ENCODE assay signal across 1 cellular context in the genomic region with DNA sequence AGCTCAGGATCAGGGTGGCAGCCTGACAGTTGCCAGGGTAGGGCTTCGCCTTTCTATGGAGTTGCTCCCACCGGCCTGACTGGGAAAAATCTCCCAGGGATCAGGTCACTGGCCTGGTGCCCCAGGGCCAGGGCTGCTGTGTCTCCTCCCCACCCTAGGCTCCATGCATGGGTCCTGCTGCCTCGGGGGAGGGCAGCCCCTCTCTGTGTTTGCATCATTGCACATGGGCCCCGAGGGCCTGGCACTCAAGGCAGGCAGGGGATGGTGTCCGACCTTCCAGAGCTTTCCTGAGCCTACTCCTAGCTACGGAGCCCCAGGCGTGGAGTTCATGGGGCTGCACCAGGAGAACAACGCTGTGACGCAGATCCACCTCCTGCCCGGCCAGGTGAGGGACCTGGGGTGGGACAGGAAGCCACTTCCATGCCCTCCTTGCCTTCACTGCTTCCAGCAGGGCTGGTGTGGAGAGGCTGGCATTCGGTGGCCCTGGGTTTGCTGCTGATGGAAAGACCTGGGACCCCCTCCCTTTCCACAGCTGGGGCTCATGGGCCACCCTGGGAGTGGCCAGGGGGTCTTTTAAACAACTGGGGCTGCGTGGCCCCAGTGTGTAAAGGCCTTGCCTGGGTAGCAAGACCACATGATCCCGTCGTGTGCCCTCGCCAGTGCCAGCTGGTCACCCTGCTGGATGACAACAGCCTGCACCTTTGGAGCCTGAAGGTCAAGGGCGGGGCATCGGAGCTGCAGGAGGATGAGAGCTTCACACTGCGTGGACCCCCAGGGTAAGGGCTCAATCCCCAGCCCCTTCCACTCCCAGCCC.
TF ChIP-seq lines count a peak whose summit lies in the region.

No MANE protein-coding gene starts in this region.

TF ChIP-seq in HepG2, 621 proteins besides CTCF, POLR2A, EP300 and RAD21 (continues in another document):
- TF ChIP-seq ZNF615 (CRISPR knock-in tag; IDR thresholded peaks at IDR 0.05; ENCODE audit: borderline replicate concordance) = no peak; the same call in 1 of the 2 replicates
- TF ChIP-seq ARNT2 (CRISPR knock-in tag; IDR thresholded peaks at IDR 0.05; ENCODE audit: low read depth) = 0 out of 2 replicates have a peak, but pooled peaks have one; percentile 61
- TF ChIP-seq, protein P1, sequence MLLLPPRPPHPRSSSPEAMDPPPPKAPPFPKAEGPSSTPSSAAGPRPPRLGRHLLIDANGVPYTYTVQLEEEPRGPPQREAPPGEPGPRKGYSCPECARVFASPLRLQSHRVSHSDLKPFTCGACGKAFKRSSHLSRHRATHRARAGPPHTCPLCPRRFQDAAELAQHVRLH (CRISPR knock-in tag; IDR thresholded peaks at IDR 0.05; ENCODE audit: borderline replicate concordance, low read depth) = 0 out of 2 replicates have a peak, but pooled peaks have one; percentile 4
- TF ChIP-seq SCMH1 (CRISPR knock-in tag; IDR thresholded peaks at IDR 0.05; ENCODE audit: borderline replicate concordance) = no peak
- TF ChIP-seq, protein P2, sequence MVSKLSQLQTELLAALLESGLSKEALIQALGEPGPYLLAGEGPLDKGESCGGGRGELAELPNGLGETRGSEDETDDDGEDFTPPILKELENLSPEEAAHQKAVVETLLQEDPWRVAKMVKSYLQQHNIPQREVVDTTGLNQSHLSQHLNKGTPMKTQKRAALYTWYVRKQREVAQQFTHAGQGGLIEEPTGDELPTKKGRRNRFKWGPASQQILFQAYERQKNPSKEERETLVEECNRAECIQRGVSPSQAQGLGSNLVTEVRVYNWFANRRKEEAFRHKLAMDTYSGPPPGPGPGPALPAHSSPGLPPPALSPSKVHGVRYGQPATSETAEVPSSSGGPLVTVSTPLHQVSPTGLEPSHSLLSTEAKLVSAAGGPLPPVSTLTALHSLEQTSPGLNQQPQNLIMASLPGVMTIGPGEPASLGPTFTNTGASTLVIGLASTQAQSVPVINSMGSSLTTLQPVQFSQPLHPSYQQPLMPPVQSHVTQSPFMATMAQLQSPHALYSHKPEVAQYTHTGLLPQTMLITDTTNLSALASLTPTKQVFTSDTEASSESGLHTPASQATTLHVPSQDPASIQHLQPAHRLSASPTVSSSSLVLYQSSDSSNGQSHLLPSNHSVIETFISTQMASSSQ (IDR thresholded peaks at IDR 0.05; ENCODE audit: low read depth) = no peak
- TF ChIP-seq, protein P2 (CRISPR knock-in tag; IDR thresholded peaks at IDR 0.05; ENCODE audit: borderline replicate concordance) = peak; percentile 89
- TF ChIP-seq SP2 (CRISPR knock-in tag; IDR thresholded peaks at IDR 0.05) = peak; percentile 10
- TF ChIP-seq CHCHD3 (CRISPR knock-in tag; IDR thresholded peaks at IDR 0.05) = no peak
- TF ChIP-seq ZNF263 (CRISPR knock-in tag; IDR thresholded peaks at IDR 0.05) = no peak
- TF ChIP-seq NCOA2 (CRISPR knock-in tag; IDR thresholded peaks at IDR 0.05) = no peak
- TF ChIP-seq TBX3 (IDR thresholded peaks at IDR 0.05; ENCODE audit: borderline replicate concordance) = no peak
- TF ChIP-seq, protein P3, sequence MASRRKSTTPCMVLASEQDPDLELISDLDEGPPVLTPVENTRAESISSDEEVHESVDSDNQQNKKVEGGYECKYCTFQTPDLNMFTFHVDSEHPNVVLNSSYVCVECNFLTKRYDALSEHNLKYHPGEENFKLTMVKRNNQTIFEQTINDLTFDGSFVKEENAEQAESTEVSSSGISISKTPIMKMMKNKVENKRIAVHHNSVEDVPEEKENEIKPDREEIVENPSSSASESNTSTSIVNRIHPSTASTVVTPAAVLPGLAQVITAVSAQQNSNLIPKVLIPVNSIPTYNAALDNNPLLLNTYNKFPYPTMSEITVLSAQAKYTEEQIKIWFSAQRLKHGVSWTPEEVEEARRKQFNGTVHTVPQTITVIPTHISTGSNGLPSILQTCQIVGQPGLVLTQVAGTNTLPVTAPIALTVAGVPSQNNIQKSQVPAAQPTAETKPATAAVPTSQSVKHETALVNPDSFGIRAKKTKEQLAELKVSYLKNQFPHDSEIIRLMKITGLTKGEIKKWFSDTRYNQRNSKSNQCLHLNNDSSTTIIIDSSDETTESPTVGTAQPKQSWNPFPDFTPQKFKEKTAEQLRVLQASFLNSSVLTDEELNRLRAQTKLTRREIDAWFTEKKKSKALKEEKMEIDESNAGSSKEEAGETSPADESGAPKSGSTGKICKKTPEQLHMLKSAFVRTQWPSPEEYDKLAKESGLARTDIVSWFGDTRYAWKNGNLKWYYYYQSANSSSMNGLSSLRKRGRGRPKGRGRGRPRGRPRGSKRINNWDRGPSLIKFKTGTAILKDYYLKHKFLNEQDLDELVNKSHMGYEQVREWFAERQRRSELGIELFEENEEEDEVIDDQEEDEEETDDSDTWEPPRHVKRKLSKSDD (CRISPR knock-in tag; IDR thresholded peaks at IDR 0.05; ENCODE audit: low read depth) = 0 out of 2 replicates have a peak, but pooled peaks have one; percentile 56
- no peak for TF ChIP-seq ZNF264 (CRISPR knock-in tag; IDR thresholded peaks at IDR 0.05)
- TF ChIP-seq KDM1A (CRISPR knock-in tag; IDR thresholded peaks at IDR 0.05) = 0 out of 2 replicates have a peak, but pooled peaks have one; percentile 3
- peak; percentile 87 for TF ChIP-seq ZNF776 (CRISPR knock-in tag; IDR thresholded peaks at IDR 0.05)
- TF ChIP-seq RBFOX2 (IDR thresholded peaks at IDR 0.05; ENCODE audit: low read depth, low read length) = no peak; the same call in 1 of the 2 replicates
- TF ChIP-seq, protein P4, sequence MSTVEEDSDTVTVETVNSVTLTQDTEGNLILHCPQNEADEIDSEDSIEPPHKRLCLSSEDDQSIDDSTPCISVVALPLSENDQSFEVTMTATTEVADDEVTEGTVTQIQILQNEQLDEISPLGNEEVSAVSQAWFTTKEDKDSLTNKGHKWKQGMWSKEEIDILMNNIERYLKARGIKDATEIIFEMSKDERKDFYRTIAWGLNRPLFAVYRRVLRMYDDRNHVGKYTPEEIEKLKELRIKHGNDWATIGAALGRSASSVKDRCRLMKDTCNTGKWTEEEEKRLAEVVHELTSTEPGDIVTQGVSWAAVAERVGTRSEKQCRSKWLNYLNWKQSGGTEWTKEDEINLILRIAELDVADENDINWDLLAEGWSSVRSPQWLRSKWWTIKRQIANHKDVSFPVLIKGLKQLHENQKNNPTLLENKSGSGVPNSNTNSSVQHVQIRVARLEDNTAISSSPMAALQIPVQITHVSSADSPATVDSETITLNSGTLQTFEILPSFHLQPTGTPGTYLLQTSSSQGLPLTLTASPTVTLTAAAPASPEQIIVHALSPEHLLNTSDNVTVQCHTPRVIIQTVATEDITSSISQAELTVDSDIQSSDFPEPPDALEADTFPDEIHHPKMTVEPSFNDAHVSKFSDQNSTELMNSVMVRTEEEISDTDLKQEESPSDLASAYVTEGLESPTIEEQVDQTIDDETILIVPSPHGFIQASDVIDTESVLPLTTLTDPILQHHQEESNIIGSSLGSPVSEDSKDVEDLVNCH (CRISPR knock-in tag; IDR thresholded peaks at IDR 0.05) = 0 out of 2 replicates have a peak, but pooled peaks have one; percentile 75
- TF ChIP-seq MAZ (IDR thresholded peaks at IDR 0.05; ENCODE audit: borderline replicate concordance, low read depth, low read length) = no peak
- peak; percentile 67; the same call in 1 of the 2 replicates for TF ChIP-seq MAZ (CRISPR knock-in tag; IDR thresholded peaks at IDR 0.05; ENCODE audit: low read depth)
- TF ChIP-seq ZNF782 (CRISPR knock-in tag; IDR thresholded peaks at IDR 0.05; ENCODE audit: borderline replicate concordance) = peak; percentile 56
- peak in 1 of 2 experiments; percentile 65; a peak in 1 of 4 replicates for TF ChIP-seq KLF16 (CRISPR knock-in tag; IDR thresholded peaks at IDR 0.05)
- no peak for TF ChIP-seq ZNF326 (CRISPR knock-in tag; IDR thresholded peaks at IDR 0.05; ENCODE audit: borderline replicate concordance)
- TF ChIP-seq ZSCAN29 (CRISPR knock-in tag; conservative IDR thresholded peaks at IDR 0.05) = peak; percentile 6; the same call in 1 of the 2 replicates
- TF ChIP-seq ZNF34 (CRISPR knock-in tag; IDR thresholded peaks at IDR 0.05; ENCODE audit: borderline replicate concordance) = peak; percentile 94; the same call in 1 of the 2 replicates
- TF ChIP-seq NR1H2 (CRISPR knock-in tag; IDR thresholded peaks at IDR 0.05; ENCODE audit: borderline replicate concordance, low read depth) = 0 out of 2 replicates have a peak, but pooled peaks have one; percentile 18
- TF ChIP-seq KLF6 (CRISPR knock-in tag; IDR thresholded peaks at IDR 0.05) = 0 out of 2 replicates have a peak, but pooled peaks have one; percentile 13
- no peak for TF ChIP-seq MED13 (CRISPR knock-in tag; IDR thresholded peaks at IDR 0.05)
- no peak for TF ChIP-seq ATRX (CRISPR knock-in tag; IDR thresholded peaks at IDR 0.05; ENCODE audit: borderline replicate concordance)
- TF ChIP-seq YY1 (IDR thresholded peaks at IDR 0.05; ENCODE audit: insufficient read depth, insufficient replicate concordance, low read depth, low read length) = no peak
- TF ChIP-seq ZNF431 (CRISPR knock-in tag; IDR thresholded peaks at IDR 0.05; ENCODE audit: borderline replicate concordance, low read depth) = 0 out of 2 replicates have a peak, but pooled peaks have one; percentile 5
- TF ChIP-seq, protein P5, sequence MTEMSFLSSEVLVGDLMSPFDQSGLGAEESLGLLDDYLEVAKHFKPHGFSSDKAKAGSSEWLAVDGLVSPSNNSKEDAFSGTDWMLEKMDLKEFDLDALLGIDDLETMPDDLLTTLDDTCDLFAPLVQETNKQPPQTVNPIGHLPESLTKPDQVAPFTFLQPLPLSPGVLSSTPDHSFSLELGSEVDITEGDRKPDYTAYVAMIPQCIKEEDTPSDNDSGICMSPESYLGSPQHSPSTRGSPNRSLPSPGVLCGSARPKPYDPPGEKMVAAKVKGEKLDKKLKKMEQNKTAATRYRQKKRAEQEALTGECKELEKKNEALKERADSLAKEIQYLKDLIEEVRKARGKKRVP (CRISPR knock-in tag; IDR thresholded peaks at IDR 0.05) = 0 out of 4 replicates have a peak, but pooled peaks of 1 of the 2 experiments have one; percentile 35
- TF ChIP-seq NR2C2 (CRISPR knock-in tag; IDR thresholded peaks at IDR 0.05; ENCODE audit: borderline replicate concordance) = peak; percentile 6; the same call in 1 of the 2 replicates
- TF ChIP-seq PITX1 (CRISPR knock-in tag; IDR thresholded peaks at IDR 0.05) = no peak; the same call in 1 of the 2 replicates
- peak; percentile 1 for TF ChIP-seq ZNF781 (CRISPR knock-in tag; IDR thresholded peaks at IDR 0.05; ENCODE audit: borderline replicate concordance, not compliant biosample characterization)
- TF ChIP-seq, protein P6, sequence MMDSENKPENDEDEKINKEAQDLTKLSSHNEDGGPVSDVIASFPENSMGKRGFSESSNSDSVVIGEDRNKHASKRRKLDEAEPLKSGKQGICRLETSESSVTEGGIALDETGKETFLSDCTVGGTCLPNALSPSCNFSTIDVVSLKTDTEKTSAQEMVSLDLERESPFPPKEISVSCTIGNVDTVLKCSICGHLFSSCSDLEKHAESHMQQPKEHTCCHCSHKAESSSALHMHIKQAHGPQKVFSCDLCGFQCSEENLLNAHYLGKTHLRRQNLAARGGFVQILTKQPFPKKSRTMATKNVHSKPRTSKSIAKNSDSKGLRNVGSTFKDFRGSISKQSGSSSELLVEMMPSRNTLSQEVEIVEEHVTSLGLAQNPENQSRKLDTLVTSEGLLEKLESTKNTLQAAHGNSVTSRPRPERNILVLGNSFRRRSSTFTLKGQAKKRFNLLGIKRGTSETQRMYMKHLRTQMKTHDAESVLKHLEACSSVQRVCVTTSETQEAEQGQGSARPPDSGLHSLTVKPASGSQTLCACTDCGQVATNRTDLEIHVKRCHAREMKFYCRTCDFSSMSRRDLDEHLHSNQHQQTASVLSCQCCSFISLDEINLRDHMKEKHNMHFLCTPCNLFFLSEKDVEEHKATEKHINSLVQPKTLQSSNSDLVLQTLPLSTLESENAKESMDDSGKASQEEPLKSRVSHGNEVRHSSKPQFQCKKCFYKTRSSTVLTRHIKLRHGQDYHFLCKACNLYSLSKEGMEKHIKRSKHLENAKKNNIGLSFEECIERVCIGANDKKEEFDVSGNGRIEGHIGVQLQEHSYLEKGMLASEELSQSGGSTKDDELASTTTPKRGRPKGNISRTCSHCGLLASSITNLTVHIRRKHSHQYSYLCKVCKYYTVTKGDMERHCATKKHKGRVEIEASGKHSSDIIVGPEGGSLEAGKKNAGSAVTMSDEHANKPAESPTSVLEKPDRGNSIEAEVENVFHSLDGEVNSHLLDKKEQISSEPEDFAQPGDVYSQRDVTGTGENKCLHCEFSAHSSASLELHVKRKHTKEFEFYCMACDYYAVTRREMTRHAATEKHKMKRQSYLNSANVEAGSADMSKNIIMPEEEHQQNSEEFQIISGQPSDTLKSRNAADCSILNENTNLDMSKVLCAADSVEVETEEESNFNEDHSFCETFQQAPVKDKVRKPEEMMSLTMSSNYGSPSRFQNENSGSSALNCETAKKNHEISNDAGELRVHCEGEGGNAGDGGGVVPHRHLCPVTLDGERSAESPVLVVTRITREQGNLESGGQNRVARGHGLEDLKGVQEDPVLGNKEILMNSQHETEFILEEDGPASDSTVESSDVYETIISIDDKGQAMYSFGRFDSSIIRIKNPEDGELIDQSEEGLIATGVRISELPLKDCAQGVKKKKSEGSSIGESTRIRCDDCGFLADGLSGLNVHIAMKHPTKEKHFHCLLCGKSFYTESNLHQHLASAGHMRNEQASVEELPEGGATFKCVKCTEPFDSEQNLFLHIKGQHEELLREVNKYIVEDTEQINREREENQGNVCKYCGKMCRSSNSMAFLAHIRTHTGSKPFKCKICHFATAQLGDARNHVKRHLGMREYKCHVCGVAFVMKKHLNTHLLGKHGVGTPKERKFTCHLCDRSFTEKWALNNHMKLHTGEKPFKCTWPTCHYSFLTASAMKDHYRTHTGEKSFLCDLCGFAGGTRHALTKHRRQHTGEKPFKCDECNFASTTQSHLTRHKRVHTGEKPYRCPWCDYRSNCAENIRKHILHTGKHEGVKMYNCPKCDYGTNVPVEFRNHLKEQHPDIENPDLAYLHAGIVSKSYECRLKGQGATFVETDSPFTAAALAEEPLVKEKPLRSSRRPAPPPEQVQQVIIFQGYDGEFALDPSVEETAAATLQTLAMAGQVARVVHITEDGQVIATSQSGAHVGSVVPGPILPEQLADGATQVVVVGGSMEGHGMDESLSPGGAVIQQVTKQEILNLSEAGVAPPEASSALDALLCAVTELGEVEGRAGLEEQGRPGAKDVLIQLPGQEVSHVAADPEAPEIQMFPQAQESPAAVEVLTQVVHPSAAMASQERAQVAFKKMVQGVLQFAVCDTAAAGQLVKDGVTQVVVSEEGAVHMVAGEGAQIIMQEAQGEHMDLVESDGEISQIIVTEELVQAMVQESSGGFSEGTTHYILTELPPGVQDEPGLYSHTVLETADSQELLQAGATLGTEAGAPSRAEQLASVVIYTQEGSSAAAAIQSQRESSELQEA (CRISPR knock-in tag; IDR thresholded peaks at IDR 0.05; ENCODE audit: not compliant biosample characterization) = peak; percentile 45
- peak; percentile 47; the same call in 1 of the 2 replicates for TF ChIP-seq ZNF768 (CRISPR knock-in tag; IDR thresholded peaks at IDR 0.05)
- TF ChIP-seq SNAI1 (CRISPR knock-in tag; IDR thresholded peaks at IDR 0.05; ENCODE audit: borderline replicate concordance) = 0 out of 2 replicates have a peak, but pooled peaks have one; percentile 17
- TF ChIP-seq WIZ (CRISPR knock-in tag; IDR thresholded peaks at IDR 0.05) = no peak; the same call in 1 of the 2 replicates
